ENCODE assay signal across 13 cellular contexts in genomic region chr15:69474846-69475455, GRCh38. TPM values are rescaled to one million over a fixed set of nuclear protein-coding genes. Genes with fewer than 3 reads are reported as not detected.
DNase-seq lines count a peak whose midpoint lies in the region; ATAC-seq, FAIRE-seq and TF ChIP-seq lines count a peak whose summit lies in the region.
"Had no signal": no experiment of that assay in that cellular context is flagged by ENCODE, and none has a peak within 500 bp of the region (broad histone marks: within the 10 kb centered on the region; RNA-seq: fewer than 3 reads in every experiment).

No MANE protein-coding gene starts in this region.

- 78 to 100% methylated on average over 2 to 7 of the region's 7 CpGs for WGBS in testis, 2 donors

- no peak overlapping the region for H3K9ac ChIP-seq in HCT116 (ENCODE audit: low read length)
- H3K9ac ChIP-seq in astrocyte (ENCODE audit: low read length): no peak overlapping the region

- POLR2A ChIA-PET in AG04449 (lab: Yijun Ruan, JAX) (interaction anchor here (1.1 kb wide), 1 partner anchor 623 kb away, joined by 4 read pairs; the partner anchor contains the start of gene TLE3), HCT116 (lab: Charles Lee) (no interaction called here)

- TF ChIP-seq CTCF in AG04449 (IDR thresholded peaks at IDR 0.05; ENCODE audit: insufficient read depth, low read length, missing control alignments): peak; percentile 7
- TF ChIP-seq CTCF in HCT116 (IDR thresholded peaks at IDR 0.05 in 2 of 3, conservative IDR thresholded peaks at IDR 0.05 in 1 of 3; ENCODE audit: borderline replicate concordance in 1 of 3, insufficient read depth in 1 of 3, low read depth in 2 of 3, low read length in 2 of 3): no peak; a peak in 1 of 6 replicates
- TF ChIP-seq CTCF in astrocyte (IDR thresholded peaks at IDR 0.05; ENCODE audit: insufficient read depth, low read depth, low read length): peak; percentile 20
- TF ChIP-seq CTCF in lower lobe of right lung (IDR thresholded peaks at IDR 0.05): no peak
- no peak for TF ChIP-seq CTCF in testis (IDR thresholded peaks at IDR 0.05)

- H4K20me1 ChIP-seq in HCT116 (ENCODE audit: insufficient read depth): no peaks in the 10 kb centered on the region
- H4K20me1 ChIP-seq in astrocyte (ENCODE audit: insufficient read depth, low read length): no peaks in the 10 kb centered on the region

- RAD21 ChIA-PET in HCT116 (lab: Charles Lee; ENCODE audit: low non-redundant PET in 1 of 2, low total read pairs in 2 of 2, uncharacterized antibody in 2 of 2, unreplicated experiment in 2 of 2): no interaction called here

- ATAC-seq in HCT116 (0 out of 2 replicates have a peak, but pooled peaks have one; percentile 43), lower lobe of right lung (no peak), GM19467 (IDR thresholded peaks at IDR 0.05; ENCODE audit: unreplicated experiment) (no peak)

- H3K4me1 Mint-ChIP-seq in astrocyte (ENCODE audit: low read depth, unreplicated experiment): peaks cover 8% of the 10 kb centered on the region

- CTCF ChIA-PET in AG04449 (lab: Yijun Ruan, JAX) (interaction anchor here (0.9 to 8.3 kb wide), 19 partner anchors 8 to 1326 kb away, joined by 3 to 108 read pairs (median 5); no protein-coding TSS in a partner anchor), HCT116 (lab: Charles Lee) (no interaction called here)

- H3K4me2 ChIP-seq in HCT116 (ENCODE audit: low read length): no peak overlapping the region
- H3K4me2 ChIP-seq in astrocyte (ENCODE audit: low read length): peak overlapping the region; percentile 65

- no peak overlapping the region for H3K27ac ChIP-seq in HCT116 (ENCODE audit: low read depth, low read length)
- H3K27ac ChIP-seq in astrocyte (ENCODE audit: low read depth, low read length): no peak overlapping the region
- H3K27ac ChIP-seq in lower lobe of right lung: no peak overlapping the region
- H3K27ac ChIP-seq in testis: no peak overlapping the region
- H3K27ac ChIP-seq: ascending aorta, tibial nerve had no signal

- H3K4me3 Mint-ChIP-seq in astrocyte (ENCODE audit: unreplicated experiment): no peak overlapping the region
- H3K4me3 Mint-ChIP-seq: B cell; T-helper 2 cell treated with Interferon-gamma antibody and Interleukin-4, amounts not matched to agents 5 μg/mL and 100 μg/mL, for 36 hours had no signal

- H3K27me3 ChIP-seq in HCT116 (ENCODE audit: insufficient read depth, low read length) (no peaks in the 10 kb centered on the region), astrocyte (ENCODE audit: insufficient read depth, low read length) (no peaks in the 10 kb centered on the region), lower lobe of right lung (ENCODE audit: low read depth) (no peaks in the 10 kb centered on the region), testis (no peaks in the 10 kb centered on the region)
- H3K27me3 ChIP-seq: ascending aorta, tibial nerve had no signal

- H3K79me2 ChIP-seq in HCT116 (ENCODE audit: insufficient read depth, low read length) (no peaks in the 10 kb centered on the region), astrocyte (ENCODE audit: insufficient read depth, low read length) (no peaks in the 10 kb centered on the region)

- TF ChIP-seq RAD21 in HCT116 (IDR thresholded peaks at IDR 0.05; ENCODE audit: low read depth): no peak

- no peak for DNase-seq in AG04449 (ENCODE audit: low read depth, low spot score)
- no peak for DNase-seq in HCT116 (ENCODE audit: low read depth, low spot score)
- DNase-seq in astrocyte (ENCODE audit: low read depth): no peak
- DNase-seq in islet precursor cell: peak; percentile 69
- DNase-seq in SKM-1 (lab: John Stamatoyannopoulos, UW; ENCODE audit: unreplicated experiment): no peak
- DNase-seq in lower lobe of right lung: no peak
- DNase-seq in testis: no peak
- DNase-seq: NCI-H524 treated with DMSO at 0.1 percent for 48 hours had no signal

- H3K9me3 Mint-ChIP-seq in astrocyte (ENCODE audit: unreplicated experiment): no peaks in the 10 kb centered on the region

- H3K27ac Mint-ChIP-seq in astrocyte (ENCODE audit: unreplicated experiment): no peak overlapping the region
- H3K27ac Mint-ChIP-seq: B cell; T-helper 2 cell treated with Interferon-gamma antibody and Interleukin-4, amounts not matched to agents 5 μg/mL and 100 μg/mL, for 36 hours had no signal

- TF ChIP-seq POLR2A in HCT116 (IDR thresholded peaks at IDR 0.05; ENCODE audit: borderline replicate concordance, extremely low read depth, insufficient read depth, insufficient read length) (no peak), testis (IDR thresholded peaks at IDR 0.05) (no peak)

- H3K36me3 ChIP-seq in HCT116 (ENCODE audit: control insufficient read depth in 1 of 2, insufficient read depth in 2 of 2, low read length in 2 of 2) (no peaks in the 10 kb centered on the region), astrocyte (ENCODE audit: insufficient read depth, low read length) (no peaks in the 10 kb centered on the region), lower lobe of right lung (no peaks in the 10 kb centered on the region), testis (ENCODE audit: low read depth, missing control alignments) (no peaks in the 10 kb centered on the region)
- H3K36me3 ChIP-seq: ascending aorta, tibial nerve had no signal

- H3K36me3 Mint-ChIP-seq in astrocyte (ENCODE audit: low read depth, unreplicated experiment): peaks cover 2% of the 10 kb centered on the region

- no peak for FAIRE-seq in astrocyte (lab: Jason Lieb, UNC)

- no peak overlapping the region for H2AFZ ChIP-seq in HCT116 (ENCODE audit: low read depth, low read length, poor library complexity, severe bottlenecking)
- no peak overlapping the region for H2AFZ ChIP-seq in astrocyte (ENCODE audit: low read depth, low read length)

- no peaks in the 10 kb centered on the region for H3K9me2 ChIP-seq in HCT116 (ENCODE audit: insufficient read depth)

- peaks cover 26% of the 10 kb centered on the region for H3K27me3 Mint-ChIP-seq in astrocyte (ENCODE audit: low read depth, unreplicated experiment)

- H3K4me1 ChIP-seq in HCT116 (ENCODE audit: control insufficient read depth in 1 of 2, insufficient read depth in 2 of 2, low read length in 2 of 2) (no peaks in the 10 kb centered on the region), astrocyte (ENCODE audit: insufficient read depth, low read length) (peaks cover 14% of the 10 kb centered on the region), lower lobe of right lung (peaks cover 6% of the 10 kb centered on the region), testis (no peaks in the 10 kb centered on the region)
- H3K4me1 ChIP-seq: ascending aorta had no signal

- H3K9me3 ChIP-seq in HCT116 (ENCODE audit: control insufficient read depth in 1 of 2, insufficient read depth in 1 of 2, low read depth in 1 of 2, low read length in 2 of 2) (no peaks in the 10 kb centered on the region), astrocyte (ENCODE audit: insufficient read depth, low read depth, low read length) (no peaks in the 10 kb centered on the region), lower lobe of right lung (no peaks in the 10 kb centered on the region), testis (no peaks in the 10 kb centered on the region)

- BruUV-seq in HCT116 (replicated peaks; lab: Mats Ljungman, UMichigan): no TSS peak

- intact Hi-C loops in HCT116 (cut with micrococcal nuclease): loop anchor here (1.0 to 5.0 kb wide), 5 partner anchors 102 to 1012 kb away; no protein-coding TSS in a partner anchor
- intact Hi-C loops in lower lobe of right lung (cut with DNase I): no loop called here
- intact Hi-C loops in testis (cut with DNase I; ENCODE audit: low total_unique reads): no loop called here

- H3K4me3 ChIP-seq in AG04449 (ENCODE audit: low read depth, low read length): no peak overlapping the region
- H3K4me3 ChIP-seq in HCT116 (replicated peaks in 1 of 2; ENCODE audit: low read depth in 1 of 2, low read length in 2 of 2): no peak overlapping the region
- H3K4me3 ChIP-seq in astrocyte (ENCODE audit: insufficient read depth, low read depth, low read length): no peak overlapping the region
- H3K4me3 ChIP-seq in lower lobe of right lung: no peak overlapping the region
- H3K4me3 ChIP-seq in testis: no peak overlapping the region
- H3K4me3 ChIP-seq: ascending aorta, tibial nerve had no signal

TF ChIP-seq in HCT116, 20 proteins besides CTCF, POLR2A, EP300 and RAD21:
- TF ChIP-seq MAX (IDR thresholded peaks at IDR 0.05) (no peak), TCF7L2 (IDR thresholded peaks at IDR 0.05; ENCODE audit: borderline replicate concordance, extremely low read depth, insufficient read depth, insufficient read length) (no peak), POLR2AphosphoS5 (IDR thresholded peaks at IDR 0.05; ENCODE audit: low read depth, low read length) (no peak), SIN3A (IDR thresholded peaks at IDR 0.05; ENCODE audit: low read depth) (no peak)
- TF ChIP-seq, protein P1, sequence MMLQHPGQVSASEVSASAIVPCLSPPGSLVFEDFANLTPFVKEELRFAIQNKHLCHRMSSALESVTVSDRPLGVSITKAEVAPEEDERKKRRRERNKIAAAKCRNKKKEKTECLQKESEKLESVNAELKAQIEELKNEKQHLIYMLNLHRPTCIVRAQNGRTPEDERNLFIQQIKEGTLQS (IDR thresholded peaks at IDR 0.05): no peak

RNA-seq across cellular contexts. Expression of gene RPLP1, which starts 22.3 kb away (rescaled TPM):
- total RNA-seq in HCT116 (2021; ENCODE audit: unreplicated experiment) (3,138 TPM), astrocyte (1,331 and 1,465 TPM in 2 replicates), lower lobe of right lung (1,283 TPM), testis (100 to 1,000 TPM; 245 to 513 TPM)
- polyA plus RNA-seq in HCT116 (2012): 3,494 and 5,245 TPM in 2 replicates
- 1,127 TPM for polyA plus RNA-seq in testis (ENCODE audit: insufficient read depth, low read depth, low replicate concordance)

Comparison
In these comparisons a context has a peak if more than half of its experiments do, and no peak if none do; other contexts are left out.
1. CTCF ChIP-seq: peak in AG04449 (single experiment) and astrocyte (single experiment); none in HCT116 (0 of 3), lower lobe of right lung (single experiment) and testis (0 of 3).